In the genomic region with DNA sequence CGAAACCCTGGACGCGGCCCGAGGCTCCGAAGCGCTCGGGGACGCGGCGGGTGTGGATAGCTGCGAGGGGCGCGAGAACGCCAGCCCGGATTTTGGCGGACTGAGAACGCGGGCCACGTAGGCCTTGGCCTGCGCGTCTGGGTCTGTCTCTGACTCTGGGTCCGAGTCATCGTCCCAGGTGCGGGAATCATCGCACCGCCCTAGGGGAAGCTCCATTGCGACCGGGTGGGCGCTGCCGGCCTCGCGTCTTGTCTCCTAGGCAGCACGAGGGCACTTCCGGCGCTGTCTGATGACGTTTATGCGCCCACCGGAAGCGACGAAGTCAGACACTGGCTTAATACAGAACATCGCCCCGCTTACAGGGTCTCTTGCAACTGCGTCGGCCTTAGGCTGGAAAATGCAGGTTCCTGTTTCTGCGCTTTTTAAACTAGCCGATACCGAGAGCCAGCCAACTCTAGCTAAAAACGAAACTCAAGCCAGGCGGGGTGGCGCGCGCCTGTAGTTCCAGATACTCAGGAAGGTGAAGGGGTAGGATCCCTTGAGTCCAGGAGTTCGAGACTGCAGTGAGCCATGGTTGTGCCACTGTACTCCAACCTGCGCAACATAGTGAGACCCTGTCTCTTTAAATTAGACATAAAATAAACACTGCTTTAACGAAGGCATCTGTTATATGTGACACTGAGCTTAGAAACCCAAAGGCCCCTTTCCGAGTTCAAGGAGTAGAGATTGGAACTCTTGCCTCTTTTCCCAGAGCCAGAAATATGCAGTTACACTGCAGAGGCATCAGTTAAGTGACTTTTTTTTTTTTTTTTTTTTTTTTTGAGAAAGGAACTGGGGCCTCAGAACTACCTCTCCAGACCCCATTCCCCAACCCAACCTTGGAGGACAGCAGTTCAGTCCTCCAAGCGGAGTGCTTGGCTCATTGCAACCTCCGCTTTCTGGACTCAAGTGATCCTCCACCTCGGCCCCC, we compare ENCODE assay signal across 8 cellular contexts. TPM values are rescaled to one million over a fixed set of nuclear protein-coding genes. Genes with fewer than 3 reads are reported as not detected.
DNase-seq lines count a peak whose midpoint lies in the region; ATAC-seq and TF ChIP-seq lines count a peak whose summit lies in the region.

A gene (minus strand): TSS at position 266 of the 970 bp plus-strand sequence. CDS start 50 bp downstream, at position 216.

- in situ Hi-C loops in transverse colon (cut with MboI; ENCODE audit: low pct_ligation_motif_present in 1 of 4, low pct_unique_long_range_greater_than_20kb in 1 of 4, low sequenced_read_pairs in 3 of 4), result no loop called here

- H3K27me3 ChIP-seq in heart left ventricle (no peaks in the 10 kb centered on the region), transverse colon (no peaks in the 10 kb centered on the region)

- ATAC-seq in HG02678 (IDR thresholded peaks at IDR 0.05; ENCODE audit: unreplicated experiment) (peak; percentile 80), heart left ventricle (peak; percentile 91 to 95 (median 93))

- H3K27ac ChIP-seq in adipose tissue (ENCODE audit: low read depth, low read length) (peak within 1 kb of the TSS; percentile 51), heart left ventricle (peak within 1 kb of the TSS; percentile 41 to 91 (median 84)), transverse colon (peak within 1 kb of the TSS; percentile 80 to 97 (median 88))

- intact Hi-C loops in heart left ventricle (cut with DNase I) (no loop called here), transverse colon (cut with DNase I; ENCODE audit: low total_unique reads) (no loop called here)

- no peak for TF ChIP-seq CTCF in heart left ventricle (IDR thresholded peaks at IDR 0.05)
- no peak for TF ChIP-seq CTCF in transverse colon (IDR thresholded peaks at IDR 0.05)

- H3K9me3 ChIP-seq in heart left ventricle (no peaks in the 10 kb centered on the region), transverse colon (no peaks in the 10 kb centered on the region)

- DNase-seq in NCI-H146 (lab: John Stamatoyannopoulos, UW) (peak; percentile 97), T follicular helper cell (ENCODE audit: low read depth) (peak; percentile 98), heart left ventricle (peak; percentile 95 to 97 (median 96)), pons (ENCODE audit: low spot score) (peak; percentile 94), transverse colon (peak; percentile 97)

- TF ChIP-seq POLR2A in heart left ventricle (IDR thresholded peaks at IDR 0.05), result peak in 1 of 2 donors; percentile 66
- peak; percentile 76 for TF ChIP-seq POLR2A in transverse colon (IDR thresholded peaks at IDR 0.05)

- no peak for TF ChIP-seq EP300 in transverse colon (IDR thresholded peaks at IDR 0.05; ENCODE audit: low read depth)

- peaks cover 0 to 22% (median 13%) of the 10 kb centered on the region in 12 donors for H3K4me1 ChIP-seq in heart left ventricle
- H3K4me1 ChIP-seq in transverse colon, result peaks cover 0 to 19% (median 12%) of the 10 kb centered on the region in 4 donors

- H3K36me3 ChIP-seq in heart left ventricle, result peaks cover 0 to 37% (median 27%) of the 10 kb centered on the region in 9 donors
- H3K36me3 ChIP-seq in transverse colon, result peaks cover 0 to 10% (median 3%) of the 10 kb centered on the region in 4 donors

- WGBS in adipose tissue, 3 donors, result 6 to 7% (median 6%) methylated on average over 54 to 59 of the region's 59 CpGs
- 7 to 12% (median 8%) methylated on average over 33 to 59 of the region's 59 CpGs for WGBS in heart left ventricle, 4 donors
- 6 to 15% methylated on average over 3 to 54 of the region's 59 CpGs for WGBS in transverse colon (ENCODE audit: low coverage in 1 of 2), 2 donors

- peak within 1 kb of the TSS; percentile 77 for H3K4me3 ChIP-seq in GM08714 (ENCODE audit: low read length)
- H3K4me3 ChIP-seq in heart left ventricle, result peak within 1 kb of the TSS; percentile 57 to 98 (median 88)
- H3K4me3 ChIP-seq in transverse colon, result peak within 1 kb of the TSS; percentile 63 to 91 (median 81)

RNA-seq across cellular contexts. Expression of the gene that starts here (rescaled TPM):
- 1 to 10 TPM; 3.9 to 7.4 (median 6.6) TPM for polyA plus RNA-seq in adipose tissue
- 1 to 10 TPM; 1.5 to 3.6 (median 2.4) TPM for total RNA-seq in heart left ventricle
- polyA plus RNA-seq in heart left ventricle, result 1 to 10 TPM; 1.0 to 5.0 TPM
- 1 to 10 TPM; 3.2 to 8.1 (median 4.9) TPM for total RNA-seq in transverse colon

Comparison
In these comparisons a context has a peak if more than half of its experiments do, and no peak if none do; other contexts are left out.
1. Peak in every context shown above with its lines: DNase-seq, ATAC-seq, H3K4me3 ChIP-seq and H3K27ac ChIP-seq.